Comparison of ENCODE assay signal across 13 cellular contexts in genomic region chr15:86650084-86650483, GRCh38.
DNase-seq lines count a peak whose midpoint lies in the region; ATAC-seq lines count a peak whose summit lies in the region.
"Had no signal": no experiment of that assay in that cellular context is flagged by ENCODE, and none has a peak within 500 bp of the region (broad histone marks: within the 10 kb centered on the region; RNA-seq: fewer than 3 reads in every experiment).

No MANE protein-coding gene starts in this region.

- peak; percentile 37 for DNase-seq in stimulated activated CD4-positive, alpha-beta T cell treated with anti-CD3 and anti-CD28 coated beads, Interleukin-15, amount 100 ng/mL, for 24 hours
- DNase-seq in stimulated activated CD4-positive, alpha-beta T cell treated with anti-CD3 and anti-CD28 coated beads, Interleukin-2, amount 100 ng/mL, for 48 hours: no peak
- DNase-seq in MG63: peak; percentile 35
- DNase-seq in activated T-helper 2 cell treated with anti-CD3 and anti-CD28 coated beads, Interferon-gamma antibody, Interleukin-2, Interleukin-4, amounts not matched to agents 10 μg/mL and 5 μg/mL and 100 μg/mL, durations not matched to agents 14 hours and 24 hours and 36 hours (ENCODE audit: low spot score): no peak
- DNase-seq in stimulated activated naive CD8-positive, alpha-beta T cell treated with anti-CD3 and anti-CD28 coated beads, Interleukin-15, amount 100 ng/mL, for 72 hours: peak in 1 of 2 donors; percentile 16
- no peak for DNase-seq in GF-D8 (lab: John Stamatoyannopoulos, UW)
- DNase-seq in HuH-7 (ENCODE audit: low spot score): no peak
- DNase-seq: NCI-H1105, NCI-H524 treated with DMSO at 0.1 percent for 48 hours, stomach had no signal

- H3K36me3 Mint-ChIP-seq in activated T-helper 2 cell treated with anti-CD3 and anti-CD28 coated beads, Interferon-gamma antibody, Interleukin-2, Interleukin-4, amounts not matched to agents 10 μg/mL and 5 μg/mL and 100 μg/mL, durations not matched to agents 14 hours and 24 hours and 36 hours (ENCODE audit: low read depth): peaks cover 13% of the 10 kb centered on the region

- H3K9me3 ChIP-seq in MG63: no peaks in the 10 kb centered on the region
- H3K9me3 ChIP-seq: pancreas, stomach had no signal

- peak; percentile 37 for ATAC-seq in stimulated activated naive CD8-positive, alpha-beta T cell treated with anti-CD3 and anti-CD28 coated beads, Interleukin-15, amount 100 ng/mL, for 72 hours
- ATAC-seq in GM21786 (IDR thresholded peaks at IDR 0.05; ENCODE audit: unreplicated experiment): no peak

- H3K27me3 ChIP-seq in MG63: no peaks in the 10 kb centered on the region
- H3K27me3 ChIP-seq: pancreas, stomach had no signal

- peaks cover 8% of the 10 kb centered on the region for H3K9me3 Mint-ChIP-seq in activated T-helper 2 cell treated with anti-CD3 and anti-CD28 coated beads, Interferon-gamma antibody, Interleukin-2, Interleukin-4, amounts not matched to agents 10 μg/mL and 5 μg/mL and 100 μg/mL, durations not matched to agents 14 hours and 24 hours and 36 hours
- H3K9me3 Mint-ChIP-seq in stimulated activated naive CD8-positive, alpha-beta T cell treated with anti-CD3 and anti-CD28 coated beads, Interleukin-15, amount 100 ng/mL, for 72 hours: peaks cover 0 to 5% of the 10 kb centered on the region in 2 donors

- H3K36me3 ChIP-seq in MG63: no peaks in the 10 kb centered on the region
- H3K36me3 ChIP-seq: pancreas, stomach had no signal

- peak overlapping the region; percentile 24 for H3K4me3 Mint-ChIP-seq in activated T-helper 2 cell treated with anti-CD3 and anti-CD28 coated beads, Interferon-gamma antibody, Interleukin-2, Interleukin-4, amounts not matched to agents 10 μg/mL and 5 μg/mL and 100 μg/mL, durations not matched to agents 14 hours and 24 hours and 36 hours (ENCODE audit: low read depth)
- peak overlapping the region in 1 of 2 donors; percentile 20 for H3K4me3 Mint-ChIP-seq in stimulated activated naive CD8-positive, alpha-beta T cell treated with anti-CD3 and anti-CD28 coated beads, Interleukin-15, amount 100 ng/mL, for 72 hours

- H3K27me3 Mint-ChIP-seq in activated T-helper 2 cell treated with anti-CD3 and anti-CD28 coated beads, Interferon-gamma antibody, Interleukin-2, Interleukin-4, amounts not matched to agents 10 μg/mL and 5 μg/mL and 100 μg/mL, durations not matched to agents 14 hours and 24 hours and 36 hours (ENCODE audit: low read depth): no peaks in the 10 kb centered on the region
- no peaks in the 10 kb centered on the region for H3K27me3 Mint-ChIP-seq in stimulated activated naive CD8-positive, alpha-beta T cell treated with anti-CD3 and anti-CD28 coated beads, Interleukin-15, amount 100 ng/mL, for 72 hours

- no peak overlapping the region for H3K4me3 ChIP-seq in MG63
- H3K4me3 ChIP-seq: pancreas, SK-N-MC, stomach had no signal

- H3K4me1 Mint-ChIP-seq in activated T-helper 2 cell treated with anti-CD3 and anti-CD28 coated beads, Interferon-gamma antibody, Interleukin-2, Interleukin-4, amounts not matched to agents 10 μg/mL and 5 μg/mL and 100 μg/mL, durations not matched to agents 14 hours and 24 hours and 36 hours (ENCODE audit: low read depth): peaks cover 61% of the 10 kb centered on the region
- H3K4me1 Mint-ChIP-seq in stimulated activated naive CD8-positive, alpha-beta T cell treated with anti-CD3 and anti-CD28 coated beads, Interleukin-15, amount 100 ng/mL, for 72 hours: peaks cover 48% of the 10 kb centered on the region

- intact Hi-C loops in activated T-helper 2 cell treated with anti-CD3 and anti-CD28 coated beads, Interferon-gamma antibody, Interleukin-2, Interleukin-4, amounts not matched to agents 10 μg/mL and 5 μg/mL and 100 μg/mL, durations not matched to agents 14 hours and 24 hours and 36 hours (cut with micrococcal nuclease): loop anchor here (5.0 kb wide), 1 partner anchor 1817 kb away; the partner anchor contains the start of genes MRPL46 and MRPS11

- peak overlapping the region; percentile 83 for H3K27ac Mint-ChIP-seq in activated T-helper 2 cell treated with anti-CD3 and anti-CD28 coated beads, Interferon-gamma antibody, Interleukin-2, Interleukin-4, amounts not matched to agents 10 μg/mL and 5 μg/mL and 100 μg/mL, durations not matched to agents 14 hours and 24 hours and 36 hours
- peak overlapping the region in 1 of 2 donors; percentile 74 for H3K27ac Mint-ChIP-seq in stimulated activated naive CD8-positive, alpha-beta T cell treated with anti-CD3 and anti-CD28 coated beads, Interleukin-15, amount 100 ng/mL, for 72 hours

Comparison
In these comparisons a context has a peak if more than half of its experiments do, and no peak if none do; other contexts are left out.
1. DNase-seq: peak in stimulated activated CD4-positive, alpha-beta T cell treated with anti-CD3 and anti-CD28 coated beads, Interleukin-15, amount 100 ng/mL, for 24 hours (single experiment) and MG63 (single experiment); none in stimulated activated CD4-positive, alpha-beta T cell treated with anti-CD3 and anti-CD28 coated beads, Interleukin-2, amount 100 ng/mL, for 48 hours (0 of 2), activated T-helper 2 cell treated with anti-CD3 and anti-CD28 coated beads, Interferon-gamma antibody, Interleukin-2, Interleukin-4, amounts not matched to agents 10 μg/mL and 5 μg/mL and 100 μg/mL, durations not matched to agents 14 hours and 24 hours and 36 hours (single experiment), GF-D8 (single experiment) and HuH-7 (single experiment).